In genomic region chr5:32960340-32961065, GRCh38 we compare ENCODE assay signal across 28 cellular contexts.
A peak's percentile ranks its signal among the peaks of the same experiment; 100 is the strongest.
DNase-seq lines count a peak whose midpoint lies in the region; ATAC-seq and TF ChIP-seq lines count a peak whose summit lies in the region.
"Had no signal": no experiment of that assay in that cellular context is flagged by ENCODE, and none has a peak within 500 bp of the region (broad histone marks: within the 10 kb centered on the region; RNA-seq: fewer than 3 reads in every experiment).

No MANE protein-coding gene starts in this region.

- H3K36me3 ChIP-seq in IMR-90 (ENCODE audit: control insufficient read depth, insufficient read depth, low read length) = no peaks in the 10 kb centered on the region
- H3K36me3 ChIP-seq in endodermal cell (ENCODE audit: control insufficient read depth, insufficient read depth, low read length) = no peaks in the 10 kb centered on the region
- H3K36me3 ChIP-seq in uterus = no peaks in the 10 kb centered on the region
- H3K36me3 ChIP-seq: ascending aorta, HAP-1, left ventricle myocardium inferior, SJSA1 had no signal

- intact Hi-C loops in IMR-90 (cut with micrococcal nuclease) = no loop called here
- intact Hi-C loops in uterus (cut with DNase I; ENCODE audit: low total_unique reads) = no loop called here

- H3K79me1 ChIP-seq in IMR-90 (ENCODE audit: low read depth in 1 of 2, low read length in 2 of 2) = no peaks in the 10 kb centered on the region

- H4K20me1 ChIP-seq in IMR-90 (ENCODE audit: insufficient read depth, low read length) = no peaks in the 10 kb centered on the region

- peak; percentile 75 for DNase-seq in AG10803 (ENCODE audit: low read depth)
- DNase-seq in IMR-90 = peak; percentile 24
- no peak for DNase-seq in endodermal cell
- DNase-seq in foreskin keratinocyte = peak in 1 of 2 donors; percentile 81
- no peak for DNase-seq in uterus
- no peak for DNase-seq in effector memory CD8-positive, alpha-beta T cell
- DNase-seq: activated CD4-positive, alpha-beta T cell treated with anti-CD3 and anti-CD28 coated beads for 36 hours; activated T-cell treated with anti-CD3 and anti-CD28 coated beads for 4 hours; CD4-positive, alpha-beta memory T cell; DMS 273 treated with DMSO at 0.1 percent for 48 hours; Karpas-422; left ventricle myocardium inferior; midbrain; MV-4-11; naive thymus-derived CD8-positive, alpha-beta T cell; NCI-H1436 treated with DMSO at 0.1 percent for 48 hours; NCI-H2107; NCI-H82; occipital lobe; stimulated activated naive CD4-positive, alpha-beta T cell; T-helper 17 cell; testis had no signal

- no peak overlapping the region for H2AK5ac ChIP-seq in IMR-90 (ENCODE audit: low read depth, low read length)

- TF ChIP-seq POLR2A in IMR-90 (IDR thresholded peaks at IDR 0.05; ENCODE audit: low read depth, low read length) = no peak
- TF ChIP-seq POLR2A in uterus (IDR thresholded peaks at IDR 0.05) = no peak

- no peak overlapping the region for H4K91ac ChIP-seq in IMR-90 (ENCODE audit: insufficient read depth, low read depth, low read length)

- no CpG with 5 or more reads among the region's 2 CpGs for WGBS in IMR-90 (ENCODE audit: extremely low coverage in 2 of 2, insufficient read length in 1 of 2), 2 experiments
- 92 to 100% methylated on average over 1 to 2 of the region's 2 CpGs for WGBS in endodermal cell (ENCODE audit: insufficient coverage in 1 of 2, insufficient read length in 1 of 2), 2 experiments

- H3K4me1 ChIP-seq in IMR-90 (ENCODE audit: control insufficient read depth, insufficient read depth, low read length) (peaks cover 1% of the 10 kb centered on the region; the same call in 1 of the 2 replicates), endodermal cell (ENCODE audit: control insufficient read depth, insufficient read depth, low read length) (peaks cover 4% of the 10 kb centered on the region), foreskin keratinocyte (no peaks in the 10 kb centered on the region), uterus (no peaks in the 10 kb centered on the region)
- H3K4me1 ChIP-seq: ascending aorta, HAP-1, left ventricle myocardium inferior, SJSA1, testis had no signal

- H3K27me3 Mint-ChIP-seq in endodermal cell (ENCODE audit: insufficient read depth) = no peaks in the 10 kb centered on the region
- H3K27me3 Mint-ChIP-seq in effector memory CD8-positive, alpha-beta T cell = no peaks in the 10 kb centered on the region
- H3K27me3 Mint-ChIP-seq: activated CD4-positive, alpha-beta T cell treated with anti-CD3 and anti-CD28 coated beads for 36 hours; activated naive CD8-positive, alpha-beta T cell; CD4-positive, alpha-beta memory T cell; naive thymus-derived CD8-positive, alpha-beta T cell; T-helper 17 cell had no signal

- H3K14ac ChIP-seq in IMR-90 (replicated peaks; ENCODE audit: low read depth, low read length) = no peak overlapping the region

- POLR2A ChIA-PET in IMR-90 (lab: Charles Lee; ENCODE audit: unreplicated experiment) = no interaction called here

- no peak overlapping the region for H3K4ac ChIP-seq in IMR-90 (ENCODE audit: low read depth, low read length)

- H3K9me1 ChIP-seq in IMR-90 (ENCODE audit: insufficient read depth, low read length) = no peaks in the 10 kb centered on the region

- no peak overlapping the region for H3K56ac ChIP-seq in IMR-90 (ENCODE audit: extremely low read depth, insufficient read depth, low read length)

- H3K4me3 Mint-ChIP-seq in endodermal cell = no peak overlapping the region
- no peak overlapping the region for H3K4me3 Mint-ChIP-seq in effector memory CD8-positive, alpha-beta T cell
- H3K4me3 Mint-ChIP-seq: activated CD4-positive, alpha-beta T cell treated with anti-CD3 and anti-CD28 coated beads for 36 hours; activated naive CD8-positive, alpha-beta T cell; CD4-positive, alpha-beta memory T cell; naive thymus-derived CD8-positive, alpha-beta T cell; T-helper 17 cell had no signal

- no peak overlapping the region for H3K27ac Mint-ChIP-seq in endodermal cell
- H3K27ac Mint-ChIP-seq in effector memory CD8-positive, alpha-beta T cell = no peak overlapping the region
- H3K27ac Mint-ChIP-seq: activated CD4-positive, alpha-beta T cell treated with anti-CD3 and anti-CD28 coated beads for 36 hours; activated naive CD8-positive, alpha-beta T cell; CD4-positive, alpha-beta memory T cell; naive thymus-derived CD8-positive, alpha-beta T cell; T-helper 17 cell had no signal

- H3K23ac ChIP-seq in IMR-90 (ENCODE audit: low read depth, low read length) = no peak overlapping the region

- H3K4me1 Mint-ChIP-seq in endodermal cell = peaks cover 23% of the 10 kb centered on the region
- H3K4me1 Mint-ChIP-seq in effector memory CD8-positive, alpha-beta T cell (ENCODE audit: low read depth in 2 of 2) = no peaks in the 10 kb centered on the region
- H3K4me1 Mint-ChIP-seq: activated CD4-positive, alpha-beta T cell treated with anti-CD3 and anti-CD28 coated beads for 36 hours; CD4-positive, alpha-beta memory T cell; naive thymus-derived CD8-positive, alpha-beta T cell; T-helper 17 cell had no signal

- no peak overlapping the region for H2BK20ac ChIP-seq in IMR-90 (ENCODE audit: low read depth, low read length)

- H3K9me3 Mint-ChIP-seq in endodermal cell = peaks cover 50% of the 10 kb centered on the region
- H3K9me3 Mint-ChIP-seq in effector memory CD8-positive, alpha-beta T cell = peaks cover 8% of the 10 kb centered on the region in 2 donors

- H3K27me3 ChIP-seq in IMR-90 (ENCODE audit: control insufficient read depth, insufficient read depth, low read length) (no peaks in the 10 kb centered on the region), endodermal cell (ENCODE audit: control insufficient read depth, insufficient read depth, low read length, poor library complexity, severe bottlenecking) (no peaks in the 10 kb centered on the region), foreskin keratinocyte (no peaks in the 10 kb centered on the region), uterus (no peaks in the 10 kb centered on the region)
- H3K27me3 ChIP-seq: ascending aorta, SJSA1, testis had no signal

- H3K4me2 ChIP-seq in IMR-90 (ENCODE audit: low read depth, low read length) = no peak overlapping the region

- no peak for TF ChIP-seq CTCF in AG10803 (conservative IDR thresholded peaks at IDR 0.05; ENCODE audit: low read length)
- TF ChIP-seq CTCF in IMR-90 (conservative IDR thresholded peaks at IDR 0.05; ENCODE audit: low read depth, low read length) = no peak
- no peak for TF ChIP-seq CTCF in endodermal cell (conservative IDR thresholded peaks at IDR 0.05)
- no peak for TF ChIP-seq CTCF in foreskin keratinocyte (conservative IDR thresholded peaks at IDR 0.05)
- TF ChIP-seq CTCF in uterus (IDR thresholded peaks at IDR 0.05) = no peak

- no peak overlapping the region for H4K8ac ChIP-seq in IMR-90 (ENCODE audit: low read depth in 2 of 2, low read length in 2 of 2)

- no peak overlapping the region for H2BK5ac ChIP-seq in IMR-90 (ENCODE audit: low read depth, low read length, poor library complexity, severe bottlenecking)

- no peak overlapping the region for H2BK15ac ChIP-seq in IMR-90 (ENCODE audit: low read depth, low read length)

- H3K9me3 ChIP-seq in IMR-90 (ENCODE audit: control insufficient read depth, insufficient read depth, low read length) (no peaks in the 10 kb centered on the region), endodermal cell (ENCODE audit: control insufficient read depth, low read length) (peaks cover 58% of the 10 kb centered on the region), uterus (no peaks in the 10 kb centered on the region)
- H3K9me3 ChIP-seq: ascending aorta, HAP-1, SJSA1, testis had no signal

- no peak for ATAC-seq in IMR-90 (ENCODE audit: low read depth)
- peak; percentile 68 for ATAC-seq in foreskin keratinocyte
- ATAC-seq in HG03439 (IDR thresholded peaks at IDR 0.05; ENCODE audit: unreplicated experiment) = no peak
- ATAC-seq in GM18907 (IDR thresholded peaks at IDR 0.05; ENCODE audit: unreplicated experiment) = no peak
- ATAC-seq in effector memory CD8-positive, alpha-beta T cell (replicated peaks) = no peak
- ATAC-seq: activated CD4-positive, alpha-beta T cell treated with anti-CD3 and anti-CD28 coated beads for 36 hours; naive thymus-derived CD8-positive, alpha-beta T cell; T-helper 17 cell had no signal

- in situ Hi-C loops in IMR-90 (cut with MboI; ENCODE audit: low sequenced_read_pairs) = no loop called here

- H2AK9ac ChIP-seq in IMR-90 (replicated peaks; ENCODE audit: low read depth, low read length, poor library complexity) = no peak overlapping the region

- dilution Hi-C loops in IMR-90 (cut with HindIII; ENCODE audit: low sequenced_read_pairs, unreplicated experiment) = no loop called here

- peaks cover 2% of the 10 kb centered on the region for H3K36me3 Mint-ChIP-seq in endodermal cell (ENCODE audit: low read depth)
- no peaks in the 10 kb centered on the region for H3K36me3 Mint-ChIP-seq in effector memory CD8-positive, alpha-beta T cell (ENCODE audit: insufficient read depth)
- H3K36me3 Mint-ChIP-seq: activated naive CD8-positive, alpha-beta T cell; CD4-positive, alpha-beta memory T cell had no signal

- CTCF ChIA-PET in IMR-90 (lab: Yijun Ruan, JAX) = interaction anchor here (0.6 kb wide), 1 partner anchor 304 kb away, joined by 3 read pairs; no protein-coding TSS in a partner anchor

- H2AFZ ChIP-seq in IMR-90 (replicated peaks; ENCODE audit: low read length, poor library complexity) = no peak overlapping the region

- no peak overlapping the region for H3K4me3 ChIP-seq in AG10803 (ENCODE audit: low read length)
- no peak overlapping the region for H3K4me3 ChIP-seq in IMR-90 (ENCODE audit: insufficient read depth, low read depth, low read length)
- H3K4me3 ChIP-seq in endodermal cell (ENCODE audit: low read length) = peak overlapping the region; percentile 11
- no peak overlapping the region for H3K4me3 ChIP-seq in uterus
- H3K4me3 ChIP-seq: ascending aorta, HAP-1, left ventricle myocardium inferior, SJSA1, testis had no signal

- no peak overlapping the region for H2BK120ac ChIP-seq in IMR-90 (ENCODE audit: low read depth, low read length)

- no peak for TF ChIP-seq RAD21 in IMR-90 (IDR thresholded peaks at IDR 0.05; ENCODE audit: low read length)

- H3K9ac ChIP-seq in IMR-90 (ENCODE audit: low read depth, low read length) (no peak overlapping the region), endodermal cell (ENCODE audit: extremely low read depth, low read length, poor library complexity, severe bottlenecking) (no peak overlapping the region)

- no peak overlapping the region for H3K18ac ChIP-seq in IMR-90 (ENCODE audit: low read depth, low read length)

- BruUV-seq in IMR-90 (replicated peaks; lab: Mats Ljungman, UMichigan) = no TSS peak

- H3K27ac ChIP-seq in IMR-90 (ENCODE audit: insufficient read depth, low read length) (no peak overlapping the region), endodermal cell (ENCODE audit: low read depth, low read length) (no peak overlapping the region), foreskin keratinocyte (peak overlapping the region; percentile 43), uterus (no peak overlapping the region)
- H3K27ac ChIP-seq: ascending aorta, left ventricle myocardium inferior, SJSA1 had no signal

- H4K5ac ChIP-seq in IMR-90 (ENCODE audit: low read depth, low read length) = no peak overlapping the region

Comparison
In these comparisons a context has a peak if more than half of its experiments do, and no peak if none do; other contexts are left out.
1. DNase-seq: peak in AG10803 (single experiment) and IMR-90 (single experiment); none in endodermal cell (single experiment), uterus (0 of 2) and effector memory CD8-positive, alpha-beta T cell (0 of 3).